In genomic region chr13:30824651-30825050, GRCh38 we compare ENCODE assay signal across 16 cellular contexts.
DNase-seq lines count a peak whose midpoint lies in the region; ATAC-seq and TF ChIP-seq lines count a peak whose summit lies in the region.
"Had no signal": no experiment of that assay in that cellular context is flagged by ENCODE, and none has a peak within 500 bp of the region (broad histone marks: within the 10 kb centered on the region; RNA-seq: fewer than 3 reads in every experiment).

No MANE protein-coding gene starts in this region.

- H3K18ac ChIP-seq in neuronal stem cell (ENCODE audit: low read length), result no peak overlapping the region

- no peaks in the 10 kb centered on the region for H3K36me3 ChIP-seq in neuronal stem cell (replicated peaks in 1 of 2; ENCODE audit: control insufficient read depth in 2 of 2, insufficient read depth in 2 of 2, low read length in 2 of 2)
- H3K36me3 ChIP-seq: SJCRH30 had no signal

- no peak overlapping the region for H3K4me3 Mint-ChIP-seq in CD14-positive monocyte
- H3K4me3 Mint-ChIP-seq: CD4-positive, CD25-positive, alpha-beta regulatory T cell had no signal

- peak overlapping the region in 1 of 7 donors; percentile 23 for H3K27ac Mint-ChIP-seq in CD14-positive monocyte

- no peaks in the 10 kb centered on the region for H3K79me1 ChIP-seq in neuronal stem cell (ENCODE audit: low read depth, low read length)

- H3K9me3 Mint-ChIP-seq in CD14-positive monocyte, result peaks cover 0 to 3% (median 0%) of the 10 kb centered on the region in 7 donors
- H3K9me3 Mint-ChIP-seq: CD4-positive, CD25-positive, alpha-beta regulatory T cell had no signal

- peaks cover 2 to 8% (median 8%) of the 10 kb centered on the region in 3 donors for H3K27me3 Mint-ChIP-seq in CD14-positive monocyte (ENCODE audit: low read depth in 3 of 3)

- H3K4me1 Mint-ChIP-seq in CD14-positive monocyte, result peaks cover 6% of the 10 kb centered on the region
- H3K4me1 Mint-ChIP-seq: CD4-positive, CD25-positive, alpha-beta regulatory T cell had no signal

- no peaks in the 10 kb centered on the region for H3K27me3 ChIP-seq in neuronal stem cell (ENCODE audit: control insufficient read depth in 3 of 3, insufficient read depth in 3 of 3, low read depth in 1 of 3, low read length in 3 of 3)
- H3K27me3 ChIP-seq: SJCRH30 had no signal

- no peak overlapping the region for H2BK120ac ChIP-seq in neuronal stem cell (ENCODE audit: low read depth, low read length)

- DNase-seq in CD14-positive monocyte (ENCODE audit: low spot score) (peak; percentile 15), NCI-H526 (lab: John Stamatoyannopoulos, UW) (peak; percentile 68 to 79), iPS-NIHi7 (ENCODE audit: extremely low spot score) (peak; percentile 40), neuronal stem cell (ENCODE audit: low spot score) (no peak), T1000 (lab: John Stamatoyannopoulos, UW) (no peak), omental fat pad (ENCODE audit: low spot score) (no peak), G401 (ENCODE audit: low spot score) (no peak)
- DNase-seq: Calu3; CD4-positive, CD25-positive, alpha-beta regulatory T cell; DMS79; GF-D8; NCI-H1436 treated with DMSO at 0.1 percent for 48 hours; NCI-H2081; NCI-H774; RPMI8226; SJCRH30 had no signal

- TF ChIP-seq CTCF in CD14-positive monocyte (IDR thresholded peaks at IDR 0.05) (no peak), omental fat pad (IDR thresholded peaks at IDR 0.05) (no peak)

- H2AK5ac ChIP-seq in neuronal stem cell (ENCODE audit: low read depth, low read length), result no peak overlapping the region

- no peak overlapping the region for H3K14ac ChIP-seq in neuronal stem cell (ENCODE audit: low read length)

- H4K8ac ChIP-seq in neuronal stem cell (ENCODE audit: low read depth, low read length), result no peak overlapping the region

- no peak overlapping the region for H3K4me3 ChIP-seq in neuronal stem cell (ENCODE audit: low read length in 2 of 2)
- H3K4me3 ChIP-seq: SJCRH30 had no signal

- H3K36me3 Mint-ChIP-seq in CD14-positive monocyte, result no peaks in the 10 kb centered on the region

- no peak for ATAC-seq in omental fat pad (ENCODE audit: low FRiP score)

- no peak overlapping the region for H4K91ac ChIP-seq in neuronal stem cell (ENCODE audit: low read depth, low read length, poor library complexity)

- H2BK15ac ChIP-seq in neuronal stem cell (ENCODE audit: low read length), result no peak overlapping the region

- WGBS in neuronal stem cell (ENCODE audit: extremely low coverage in 2 of 2, insufficient read length in 2 of 2, insufficient replicate concordance in 1 of 2), 2 donors, result no CpG with 5 or more reads among the region's 10 CpGs

- no peak overlapping the region for H3K4ac ChIP-seq in neuronal stem cell (ENCODE audit: low read length)

- peak overlapping the region; percentile 78 for H2AFZ ChIP-seq in neuronal stem cell (ENCODE audit: low read length)

- H2BK12ac ChIP-seq in neuronal stem cell (ENCODE audit: low read length), result no peak overlapping the region

- peaks cover 0 to 2% of the 10 kb centered on the region in 2 donors for H3K4me1 ChIP-seq in neuronal stem cell (ENCODE audit: control insufficient read depth in 2 of 2, insufficient read depth in 1 of 2, low read depth in 1 of 2, low read length in 2 of 2)

- no peak overlapping the region for H3K4me2 ChIP-seq in neuronal stem cell (ENCODE audit: insufficient read depth, low read length, poor library complexity, severe bottlenecking)

- no peak overlapping the region for H2BK5ac ChIP-seq in neuronal stem cell (ENCODE audit: low read length)

- no peak overlapping the region for H3K9ac ChIP-seq in neuronal stem cell (ENCODE audit: low read depth, low read length, poor library complexity)

- H3K9me3 ChIP-seq in neuronal stem cell (replicated peaks in 1 of 2; ENCODE audit: control insufficient read depth in 2 of 2, insufficient read depth in 1 of 2, low read depth in 1 of 2, low read length in 2 of 2), result no peaks in the 10 kb centered on the region
- H3K9me3 ChIP-seq: SJCRH30 had no signal

- no peak overlapping the region for H3K23ac ChIP-seq in neuronal stem cell (ENCODE audit: low read depth, low read length, poor library complexity)

- in situ Hi-C loops in G401 (cut with HindIII; ENCODE audit: low sequenced_read_pairs), result no loop called here

- H3K27ac ChIP-seq in neuronal stem cell (replicated peaks; ENCODE audit: low read length), result no peak overlapping the region
- H3K27ac ChIP-seq: SJCRH30 had no signal

- intact Hi-C loops in CD14-positive monocyte (cut with micrococcal nuclease), result no loop called here

Comparison
In these comparisons a context has a peak if more than half of its experiments do, and no peak if none do; other contexts are left out.
1. DNase-seq: peak in CD14-positive monocyte (single experiment), NCI-H526 (2 of 2) and iPS-NIHi7 (single experiment); none in neuronal stem cell (single experiment), T1000 (single experiment), omental fat pad (single experiment) and G401 (single experiment).